20 cellular contexts compared by ENCODE assay signal in the genomic region with DNA sequence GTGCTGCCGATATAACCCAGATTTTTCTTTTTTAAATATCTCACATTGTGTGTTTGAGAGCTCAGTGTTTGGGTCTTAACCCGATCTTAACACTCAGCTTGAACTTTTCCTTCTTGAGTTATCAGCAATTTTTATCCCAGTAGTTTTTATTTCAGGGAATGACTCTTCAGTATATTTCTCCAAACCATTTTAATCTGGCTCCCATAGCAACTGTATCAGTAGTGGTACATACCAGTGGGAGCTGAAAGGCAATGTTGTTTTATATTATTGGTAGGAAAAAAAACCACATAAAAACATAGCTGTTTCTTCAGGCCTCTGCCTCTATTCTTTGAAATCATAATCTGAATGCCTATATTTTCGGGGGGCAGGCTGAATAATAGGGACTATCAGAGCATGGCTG.
A peak's percentile ranks its signal among the peaks of the same experiment; 100 is the strongest.
DNase-seq lines count a peak whose midpoint lies in the region; ATAC-seq and TF ChIP-seq lines count a peak whose summit lies in the region.
"Had no signal": no experiment of that assay in that cellular context is flagged by ENCODE, and none has a peak within 500 bp of the region (broad histone marks: within the 10 kb centered on the region; RNA-seq: fewer than 3 reads in every experiment).

No MANE protein-coding gene starts in this region.

- H2AFZ ChIP-seq in neural cell (ENCODE audit: low read depth, low read length) = no peak overlapping the region
- H2AFZ ChIP-seq: GM23338 had no signal

- no peaks in the 10 kb centered on the region for H3K36me3 ChIP-seq in heart left ventricle
- H3K36me3 ChIP-seq in right atrium auricular region = no peaks in the 10 kb centered on the region
- no peaks in the 10 kb centered on the region for H3K36me3 ChIP-seq in neural cell (ENCODE audit: insufficient read depth, low read length)
- H3K36me3 ChIP-seq: BLaER1 had no signal

- TF ChIP-seq RAD21 in neural cell (conservative IDR thresholded peaks at IDR 0.05) = no peak

- peak overlapping the region; percentile 12 for H3K4me2 ChIP-seq in neural cell (ENCODE audit: low read length)
- H3K4me2 ChIP-seq: BLaER1, GM23338 had no signal

- H3K9ac ChIP-seq in neural cell (ENCODE audit: low read length) = no peak overlapping the region
- H3K9ac ChIP-seq: BLaER1 had no signal

- H3F3A ChIP-seq in neural cell (ENCODE audit: insufficient read depth, low read length, poor library complexity, severe bottlenecking) = no peaks in the 10 kb centered on the region

- no peaks in the 10 kb centered on the region for H3K9me2 ChIP-seq in neural cell (ENCODE audit: insufficient read depth, low read length)

- WGBS in heart left ventricle, 4 donors = 17 to 20% (median 19%) methylated on average over 3 of the region's 3 CpGs

- ATAC-seq in heart left ventricle (peak in 2 of 4 donors; percentile 39 to 40), left ventricle myocardium superior (peak; percentile 44), HG02678 (IDR thresholded peaks at IDR 0.05; ENCODE audit: unreplicated experiment) (no peak)
- ATAC-seq: CD8-positive, alpha-beta T cell; GM12878; GM23338; HCT116 had no signal

- TF ChIP-seq EP300 in neural cell (conservative IDR thresholded peaks at IDR 0.05; ENCODE audit: poor library complexity, severe bottlenecking) = no peak

- no peak for TF ChIP-seq POLR2A in heart left ventricle (IDR thresholded peaks at IDR 0.05)

- no peaks in the 10 kb centered on the region for H3K9me3 ChIP-seq in heart left ventricle
- H3K9me3 ChIP-seq in right atrium auricular region = no peaks in the 10 kb centered on the region
- H3K9me3 ChIP-seq in neural cell (ENCODE audit: low read length) = no peaks in the 10 kb centered on the region
- H3K9me3 ChIP-seq: BLaER1, Caco-2 had no signal

- peaks cover 0 to 35% (median 8%) of the 10 kb centered on the region in 12 donors for H3K4me1 ChIP-seq in heart left ventricle
- H3K4me1 ChIP-seq in right atrium auricular region = peaks cover 0 to 12% of the 10 kb centered on the region in 2 donors
- H3K4me1 ChIP-seq: Caco-2 had no signal

- H3K4me3 ChIP-seq in heart left ventricle (no peak overlapping the region), right atrium auricular region (no peak overlapping the region), neural cell (ENCODE audit: low read length) (peak overlapping the region; percentile 26)
- H3K4me3 ChIP-seq: BLaER1, GM12878, GM23338 had no signal

- DNase-seq in heart left ventricle (no peak), cardiac septum (ENCODE audit: low spot score) (no peak), left ventricle myocardium superior (no peak), right atrium auricular region (ENCODE audit: low spot score) (no peak)
- DNase-seq: Caco-2; CD4-positive, CD25-positive, alpha-beta regulatory T cell; CD8-positive, alpha-beta T cell; DMS 273 treated with DMSO at 0.1 percent for 48 hours; DMS79; EL; GDM1; H9 had no signal

- no peaks in the 10 kb centered on the region for H3K27me3 ChIP-seq in heart left ventricle
- no peaks in the 10 kb centered on the region for H3K27me3 ChIP-seq in right atrium auricular region
- H3K27me3 ChIP-seq in neural cell (ENCODE audit: insufficient read depth, low read depth, low read length) = no peaks in the 10 kb centered on the region
- H3K27me3 ChIP-seq: BLaER1 had no signal

- peak overlapping the region in 7 of 12 donors; percentile 6 to 58 (median 28) for H3K27ac ChIP-seq in heart left ventricle
- peak overlapping the region in 1 of 2 donors; percentile 76 for H3K27ac ChIP-seq in right atrium auricular region
- peak overlapping the region; percentile 57 for H3K27ac ChIP-seq in neural cell (ENCODE audit: low read length)
- H3K27ac ChIP-seq: 22Rv1, BLaER1, C4-2B had no signal

- TF ChIP-seq CTCF in heart left ventricle (IDR thresholded peaks at IDR 0.05) = no peak
- no peak for TF ChIP-seq CTCF in right atrium auricular region (IDR thresholded peaks at IDR 0.05)
- TF ChIP-seq CTCF in neural cell (IDR thresholded peaks at IDR 0.05; ENCODE audit: poor library complexity, severe bottlenecking) = no peak

- intact Hi-C loops in heart left ventricle (cut with DNase I) = loop anchor here in 1 of 10 donors (5.0 kb wide), 1 partner anchor 218 kb away; no protein-coding TSS in a partner anchor
- intact Hi-C loops in cardiac septum (cut with DNase I) = loop anchor here (10.0 kb wide), 1 partner anchor 215 kb away; no protein-coding TSS in a partner anchor
- intact Hi-C loops in left ventricle myocardium superior (cut with micrococcal nuclease) = no loop called here

- H3K79me2 ChIP-seq in neural cell (replicated peaks; ENCODE audit: insufficient read depth, low read length) = no peaks in the 10 kb centered on the region

- H4K20me1 ChIP-seq in neural cell (ENCODE audit: insufficient read depth) = no peaks in the 10 kb centered on the region
- H4K20me1 ChIP-seq: BLaER1 had no signal

TF ChIP-seq in neural cell, 6 proteins besides CTCF, POLR2A, EP300 and RAD21:
- TF ChIP-seq SMC3 (conservative IDR thresholded peaks at IDR 0.05; ENCODE audit: poor library complexity) = no peak
- TF ChIP-seq MXI1 (conservative IDR thresholded peaks at IDR 0.05; ENCODE audit: poor library complexity, severe bottlenecking) = no peak
- TF ChIP-seq TAF1 (IDR thresholded peaks at IDR 0.05; ENCODE audit: low read depth) = no peak
- TF ChIP-seq, protein P1, sequence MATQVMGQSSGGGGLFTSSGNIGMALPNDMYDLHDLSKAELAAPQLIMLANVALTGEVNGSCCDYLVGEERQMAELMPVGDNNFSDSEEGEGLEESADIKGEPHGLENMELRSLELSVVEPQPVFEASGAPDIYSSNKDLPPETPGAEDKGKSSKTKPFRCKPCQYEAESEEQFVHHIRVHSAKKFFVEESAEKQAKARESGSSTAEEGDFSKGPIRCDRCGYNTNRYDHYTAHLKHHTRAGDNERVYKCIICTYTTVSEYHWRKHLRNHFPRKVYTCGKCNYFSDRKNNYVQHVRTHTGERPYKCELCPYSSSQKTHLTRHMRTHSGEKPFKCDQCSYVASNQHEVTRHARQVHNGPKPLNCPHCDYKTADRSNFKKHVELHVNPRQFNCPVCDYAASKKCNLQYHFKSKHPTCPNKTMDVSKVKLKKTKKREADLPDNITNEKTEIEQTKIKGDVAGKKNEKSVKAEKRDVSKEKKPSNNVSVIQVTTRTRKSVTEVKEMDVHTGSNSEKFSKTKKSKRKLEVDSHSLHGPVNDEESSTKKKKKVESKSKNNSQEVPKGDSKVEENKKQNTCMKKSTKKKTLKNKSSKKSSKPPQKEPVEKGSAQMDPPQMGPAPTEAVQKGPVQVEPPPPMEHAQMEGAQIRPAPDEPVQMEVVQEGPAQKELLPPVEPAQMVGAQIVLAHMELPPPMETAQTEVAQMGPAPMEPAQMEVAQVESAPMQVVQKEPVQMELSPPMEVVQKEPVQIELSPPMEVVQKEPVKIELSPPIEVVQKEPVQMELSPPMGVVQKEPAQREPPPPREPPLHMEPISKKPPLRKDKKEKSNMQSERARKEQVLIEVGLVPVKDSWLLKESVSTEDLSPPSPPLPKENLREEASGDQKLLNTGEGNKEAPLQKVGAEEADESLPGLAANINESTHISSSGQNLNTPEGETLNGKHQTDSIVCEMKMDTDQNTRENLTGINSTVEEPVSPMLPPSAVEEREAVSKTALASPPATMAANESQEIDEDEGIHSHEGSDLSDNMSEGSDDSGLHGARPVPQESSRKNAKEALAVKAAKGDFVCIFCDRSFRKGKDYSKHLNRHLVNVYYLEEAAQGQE (IDR thresholded peaks at IDR 0.05; ENCODE audit: borderline replicate concordance) = no peak
- TF ChIP-seq POLR2AphosphoS5 (IDR thresholded peaks at IDR 0.05) = no peak
- no peak for TF ChIP-seq EZH2 (IDR thresholded peaks at IDR 0.05; ENCODE audit: borderline replicate concordance, insufficient read depth, low read length, poor library complexity, severe bottlenecking)
